In the genomic region with DNA sequence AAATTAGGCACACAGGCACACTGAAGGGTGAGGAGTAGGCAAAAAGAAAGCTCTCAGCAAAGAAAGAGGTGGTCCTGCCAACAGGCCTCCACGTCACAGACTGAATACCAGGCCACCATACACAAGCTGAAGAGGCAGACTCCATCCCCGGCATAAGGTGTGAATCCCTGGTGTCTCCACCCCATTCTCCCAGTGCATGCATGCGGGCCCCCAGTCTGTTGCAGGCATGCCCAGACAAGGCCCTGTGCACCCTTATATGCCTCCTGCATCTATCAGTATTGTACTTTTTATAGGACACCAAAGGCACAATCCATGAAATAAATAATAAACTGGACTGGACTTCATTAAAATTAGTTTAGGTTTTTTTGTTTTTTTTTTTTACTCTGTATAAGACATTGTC, we compare ENCODE assay signal across 29 cellular contexts.
"Had no signal": no experiment of that assay in that cellular context is flagged by ENCODE, and none has a peak within 500 bp of the region (broad histone marks: within the 10 kb centered on the region; RNA-seq: fewer than 3 reads in every experiment).

No MANE protein-coding gene starts in this region.

- FAIRE-seq: endothelial cell of umbilical vein, islet of Langerhans, pancreas, TTC549 had no signal

- H3K36me3 ChIP-seq: ascending aorta, brain microvascular endothelial cell, esophagus muscularis mucosa, left ventricle myocardium inferior, pancreas, right atrium auricular region, tibial nerve had no signal

- H3K9me3 ChIP-seq: ascending aorta, esophagus muscularis mucosa, left ventricle myocardium inferior, pancreas, right atrium auricular region had no signal

- H3K4me3 ChIP-seq: ascending aorta, esophagus muscularis mucosa, left ventricle myocardium inferior, lung, pancreas, right atrium auricular region, tibial nerve had no signal

- DNase-seq: activated CD4-positive, alpha-beta T cell treated with anti-CD3 and anti-CD28 coated beads for 48 hours; activated CD4-positive, alpha-beta T cell treated with anti-CD3 and anti-CD28 coated beads, Interleukin-2, amount 50 U/mL, for 48 hours; activated CD8-positive, alpha-beta memory T cell treated with anti-CD3 and anti-CD28 coated beads for 24 hours; activated CD8-positive, alpha-beta memory T cell treated with anti-CD3 and anti-CD28 coated beads, Interleukin-2, amount 50 U/mL, for 4 hours; activated effector memory CD4-positive, alpha-beta T cell treated with anti-CD3 and anti-CD28 coated beads, Interleukin-2, amount 50 U/mL, for 16 hours; activated naive CD4-positive, alpha-beta T cell treated with anti-CD3 and anti-CD28 coated beads for 36 hours; activated naive CD8-positive, alpha-beta T cell treated with anti-CD3 and anti-CD28 coated beads, Interleukin-2, amount 10 ng/mL, durations not matched to agents 7 days and 5 days; activated T-cell treated with anti-CD3 and anti-CD28 coated beads, Interleukin-2, amount 50 U/mL, for 1 hour; brain microvascular endothelial cell; caudate nucleus; cortex of kidney; foreskin melanocyte; left ventricle myocardium inferior; naive B cell; nephron progenitor cell; stimulated activated naive CD4-positive, alpha-beta T cell treated with Interleukin-2 at 50 U/mL for 16 hours; SW 1271; T-helper 9 cell had no signal

- H3K4me1 ChIP-seq: ascending aorta, esophagus muscularis mucosa, left ventricle myocardium inferior, pancreas, right atrium auricular region had no signal

- H3K27ac ChIP-seq: ascending aorta, brain microvascular endothelial cell, esophagus muscularis mucosa, left ventricle myocardium inferior, pancreas, right atrium auricular region, tibial nerve, VCaP had no signal

- H3K27me3 ChIP-seq: ascending aorta, brain microvascular endothelial cell, esophagus muscularis mucosa, pancreas, right atrium auricular region, tibial nerve had no signal

- ATAC-seq: activated CD4-positive, CD25-positive, alpha-beta regulatory T cell treated with anti-CD3 and anti-CD28 coated beads, Interleukin-2, amount 50 U/mL, for 24 hours; pancreas had no signal
